ENCODE assay signal across 8 cellular contexts in genomic region chr20:34709044-34709835, GRCh38. TPM values are rescaled to one million over a fixed set of nuclear protein-coding genes. Genes with fewer than 3 reads are reported as not detected.
DNase-seq lines count a peak whose midpoint lies in the region; ATAC-seq and TF ChIP-seq lines count a peak whose summit lies in the region.

No MANE protein-coding gene starts in this region.

- H3K27me3 ChIP-seq in thoracic aorta (replicated peaks; ENCODE audit: insufficient read depth), result no peaks in the 10 kb centered on the region

- H3K36me3 Mint-ChIP-seq in IgD-negative memory B cell (peaks cover 2% of the 10 kb centered on the region), osteocyte (ENCODE audit: unreplicated experiment) (peaks cover 3% of the 10 kb centered on the region)
- H3K36me3 Mint-ChIP-seq in activated naive CD4-positive, alpha-beta T cell treated with anti-CD3 and anti-CD28 coated beads, Interleukin-2, amount 10 ng/mL, durations not matched to agents 7 days and 5 days, result peaks cover 5% of the 10 kb centered on the region

- H3K27me3 Mint-ChIP-seq in IgD-negative memory B cell (peaks cover 1% of the 10 kb centered on the region), osteocyte (ENCODE audit: unreplicated experiment) (no peaks in the 10 kb centered on the region)
- peaks cover 32% of the 10 kb centered on the region for H3K27me3 Mint-ChIP-seq in activated naive CD4-positive, alpha-beta T cell treated with anti-CD3 and anti-CD28 coated beads, Interleukin-2, amount 10 ng/mL, durations not matched to agents 7 days and 5 days

- H3K4me1 Mint-ChIP-seq in IgD-negative memory B cell (peaks cover 12 to 17% (median 12%) of the 10 kb centered on the region in 3 donors), osteocyte (ENCODE audit: unreplicated experiment) (peaks cover 51% of the 10 kb centered on the region)
- H3K4me1 Mint-ChIP-seq in activated naive CD4-positive, alpha-beta T cell treated with anti-CD3 and anti-CD28 coated beads, Interleukin-2, amount 10 ng/mL, durations not matched to agents 7 days and 5 days, result peaks cover 43% of the 10 kb centered on the region

- H3K4me1 ChIP-seq in thoracic aorta (ENCODE audit: control insufficient read depth in 1 of 2, low read depth in 2 of 2), result peaks cover 9 to 21% of the 10 kb centered on the region in 2 donors

- H3K27ac ChIP-seq in thoracic aorta, result peak overlapping the region; percentile 90 to 94

- peak overlapping the region; percentile 86 to 97 (median 94) for H3K4me3 Mint-ChIP-seq in IgD-negative memory B cell
- peak overlapping the region; percentile 80 for H3K4me3 Mint-ChIP-seq in activated naive CD4-positive, alpha-beta T cell treated with anti-CD3 and anti-CD28 coated beads, Interleukin-2, amount 10 ng/mL, durations not matched to agents 7 days and 5 days
- peak overlapping the region; percentile 82 for H3K4me3 Mint-ChIP-seq in osteocyte (ENCODE audit: unreplicated experiment)

- in situ Hi-C loops in SK-MEL-5 (cut with HindIII; ENCODE audit: low pct_unique_long_range_greater_than_20kb, low sequenced_read_pairs), result no loop called here

- H3K9me3 Mint-ChIP-seq in IgD-negative memory B cell (no peaks in the 10 kb centered on the region), osteocyte (ENCODE audit: unreplicated experiment) (no peaks in the 10 kb centered on the region)
- no peaks in the 10 kb centered on the region for H3K9me3 Mint-ChIP-seq in activated naive CD4-positive, alpha-beta T cell treated with anti-CD3 and anti-CD28 coated beads, Interleukin-2, amount 10 ng/mL, durations not matched to agents 7 days and 5 days

- peak overlapping the region; percentile 93 for H3K4me3 ChIP-seq in thoracic aorta

- TF ChIP-seq CTCF in osteocyte (IDR thresholded peaks at IDR 0.05) (no peak), thoracic aorta (IDR thresholded peaks at IDR 0.05) (no peak)

- ATAC-seq in GM21526 (IDR thresholded peaks at IDR 0.05; ENCODE audit: low FRiP score, unreplicated experiment), result peak; percentile 39
- peak; percentile 42 for ATAC-seq in thoracic aorta (ENCODE audit: insufficient number of reproducible peaks, low FRiP score, low read depth)

- no peaks in the 10 kb centered on the region for H3K9me3 ChIP-seq in thoracic aorta

- H3K27ac Mint-ChIP-seq in IgD-negative memory B cell, result peak overlapping the region; percentile 93 to 97 (median 95)
- peak overlapping the region; percentile 87 for H3K27ac Mint-ChIP-seq in activated naive CD4-positive, alpha-beta T cell treated with anti-CD3 and anti-CD28 coated beads, Interleukin-2, amount 10 ng/mL, durations not matched to agents 7 days and 5 days
- peak overlapping the region; percentile 86 for H3K27ac Mint-ChIP-seq in osteocyte (ENCODE audit: unreplicated experiment)

- CTCF ChIA-PET in activated naive CD4-positive, alpha-beta T cell treated with anti-CD3 and anti-CD28 coated beads, Interleukin-2, amount 10 ng/mL, durations not matched to agents 7 days and 5 days (lab: Charles Lee), result interaction anchor here (1.0 to 5.2 kb wide), 4 partner anchors 33 to 397 kb away, joined by 3 to 63 read pairs (median 6); partner anchors contain the start of gene PIGU

- peaks cover 4% of the 10 kb centered on the region for H3K36me3 ChIP-seq in thoracic aorta

- peak; percentile 71 for DNase-seq in DMS153 treated with DMSO at 0.1 percent for 48 hours (lab: John Stamatoyannopoulos, UW; ENCODE audit: unreplicated experiment)
- DNase-seq in SK-MEL-5 (ENCODE audit: low read depth, low spot score), result peak; percentile 80
- peak; percentile 89 for DNase-seq in activated naive CD4-positive, alpha-beta T cell treated with anti-CD3 and anti-CD28 coated beads, Interleukin-2, amount 10 ng/mL, durations not matched to agents 7 days and 5 days
- peak; percentile 90 for DNase-seq in germinal center (ENCODE audit: low spot score)
- DNase-seq in osteocyte (ENCODE audit: extremely low spot score, unreplicated experiment), result peak; percentile 92
- peak; percentile 56 for DNase-seq in thoracic aorta (ENCODE audit: low spot score)

RNA-seq across cellular contexts. Expression of gene TP53INP2, which starts 5.1 kb away (rescaled TPM):
- polyA plus RNA-seq in IgD-negative memory B cell, result 1.3 TPM
- 6.5 TPM in 2 replicates for total RNA-seq in SK-MEL-5 (2014; rRNA removed; shearing (Covaris generic))
- 19.9 and 25.8 TPM in 2 replicates for polyA plus RNA-seq in SK-MEL-5 (2015; cell fraction: cytosol; rRNA removed)
- 13.5 and 14.1 TPM in 2 replicates for polyA plus RNA-seq in SK-MEL-5 (2015; cell fraction: nucleus; rRNA removed)
- total RNA-seq in osteocyte, result 34.3 and 34.4 TPM in 2 replicates
- 10 to 100 TPM; 14.4 to 27.7 TPM for total RNA-seq in thoracic aorta

RNA-seq across cellular contexts. Expression of gene PIGU, which starts 32.3 kb away (rescaled TPM):
- polyA plus RNA-seq in IgD-negative memory B cell, result 19.8 TPM
- 32.1 and 38.2 TPM in 2 replicates for total RNA-seq in SK-MEL-5 (2014; rRNA removed; shearing (Covaris generic))
- polyA plus RNA-seq in SK-MEL-5 (2015; cell fraction: cytosol; rRNA removed), result 48.0 and 49.1 TPM in 2 replicates
- 12.3 and 19.0 TPM in 2 replicates for polyA plus RNA-seq in SK-MEL-5 (2015; cell fraction: nucleus; rRNA removed)
- total RNA-seq in osteocyte (15.5 and 18.2 TPM in 2 replicates), thoracic aorta (10 to 100 TPM; 10.2 to 10.4 TPM)

Comparison
In these comparisons a context has a peak if more than half of its experiments do, and no peak if none do; other contexts are left out.
1. Peak in every context shown above with its lines: DNase-seq, ATAC-seq, H3K4me3 ChIP-seq and H3K27ac ChIP-seq.